In genomic region chr14:61219673-61220072, GRCh38 we compare ENCODE assay signal across 1 cellular context.
TF ChIP-seq lines count a peak whose summit lies in the region.

No MANE protein-coding gene starts in this region.

TF ChIP-seq in IMR-90, 13 proteins besides CTCF, POLR2A, EP300 and RAD21 (continued from another document):
- TF ChIP-seq ELK1 (IDR thresholded peaks at IDR 0.05; ENCODE audit: borderline replicate concordance, low read depth, low read length) (no peak), SMC3 (IDR thresholded peaks at IDR 0.05; ENCODE audit: low read depth, low read length) (no peak), MAZ (IDR thresholded peaks at IDR 0.05; ENCODE audit: borderline replicate concordance, low read depth, low read length) (no peak)
